1 cellular context compared by ENCODE assay signal in the genomic region with DNA sequence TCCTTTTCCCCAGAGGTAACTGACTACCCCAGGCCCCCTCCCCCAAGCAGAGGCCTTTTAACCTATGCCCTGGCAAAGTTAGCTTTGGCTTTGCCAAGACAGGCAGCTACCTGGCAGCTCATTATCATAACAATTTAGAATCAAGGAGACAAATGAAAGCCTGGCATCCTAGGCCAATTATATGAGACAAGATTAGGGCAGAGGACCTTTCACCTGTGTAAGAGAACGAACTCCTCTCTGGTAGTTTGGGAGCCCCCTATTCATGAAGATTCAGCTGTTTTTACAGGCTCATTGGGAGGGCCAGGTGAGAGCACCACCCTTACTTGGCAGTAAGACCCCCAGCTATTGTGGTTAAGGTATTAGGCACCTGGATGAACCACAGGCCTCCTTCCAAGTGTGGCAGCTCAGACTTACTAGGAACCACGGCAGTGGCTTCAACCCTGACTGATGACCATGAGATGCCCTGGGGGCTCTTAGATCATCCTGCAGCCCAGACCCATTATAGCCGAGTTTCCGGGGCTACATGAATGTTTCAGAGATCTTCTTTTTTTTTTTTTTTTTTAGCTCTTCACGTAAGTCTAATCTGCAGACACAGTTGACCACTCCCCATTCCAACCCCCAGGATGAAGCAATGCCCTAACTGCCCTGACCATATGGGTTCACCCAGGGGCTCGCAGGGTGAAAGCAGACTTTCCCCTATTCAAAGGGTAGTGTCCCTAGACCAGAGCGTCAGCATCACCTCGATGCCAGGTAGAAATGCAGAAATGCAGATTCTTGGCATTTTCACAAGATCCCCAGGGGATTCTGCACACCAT.
TF ChIP-seq lines count a peak whose summit lies in the region.

No MANE protein-coding gene starts in this region.

TF ChIP-seq in GM12878, 131 proteins besides CTCF, POLR2A, EP300 and RAD21:
- TF ChIP-seq, protein P1, sequence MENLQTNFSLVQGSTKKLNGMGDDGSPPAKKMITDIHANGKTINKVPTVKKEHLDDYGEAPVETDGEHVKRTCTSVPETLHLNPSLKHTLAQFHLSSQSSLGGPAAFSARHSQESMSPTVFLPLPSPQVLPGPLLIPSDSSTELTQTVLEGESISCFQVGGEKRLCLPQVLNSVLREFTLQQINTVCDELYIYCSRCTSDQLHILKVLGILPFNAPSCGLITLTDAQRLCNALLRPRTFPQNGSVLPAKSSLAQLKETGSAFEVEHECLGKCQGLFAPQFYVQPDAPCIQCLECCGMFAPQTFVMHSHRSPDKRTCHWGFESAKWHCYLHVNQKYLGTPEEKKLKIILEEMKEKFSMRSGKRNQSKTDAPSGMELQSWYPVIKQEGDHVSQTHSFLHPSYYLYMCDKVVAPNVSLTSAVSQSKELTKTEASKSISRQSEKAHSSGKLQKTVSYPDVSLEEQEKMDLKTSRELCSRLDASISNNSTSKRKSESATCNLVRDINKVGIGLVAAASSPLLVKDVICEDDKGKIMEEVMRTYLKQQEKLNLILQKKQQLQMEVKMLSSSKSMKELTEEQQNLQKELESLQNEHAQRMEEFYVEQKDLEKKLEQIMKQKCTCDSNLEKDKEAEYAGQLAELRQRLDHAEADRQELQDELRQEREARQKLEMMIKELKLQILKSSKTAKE (IDR thresholded peaks at IDR 0.05; ENCODE audit: low read depth, poor library complexity, severe bottlenecking) = no peak
- TF ChIP-seq ESRRA (IDR thresholded peaks at IDR 0.05; ENCODE audit: low read length) (no peak), TCF7 (IDR thresholded peaks at IDR 0.05; ENCODE audit: borderline replicate concordance) (no peak), MYB (IDR thresholded peaks at IDR 0.05; ENCODE audit: borderline replicate concordance, low read depth, low read length) (no peak), ZNF24 (IDR thresholded peaks at IDR 0.05) (no peak), STAT3 (IDR thresholded peaks at IDR 0.05; ENCODE audit: low read depth, low read length) (no peak), ATF3 (IDR thresholded peaks at IDR 0.05; ENCODE audit: borderline replicate concordance, extremely low read depth, low read depth, low read length) (no peak), RELB (IDR thresholded peaks at IDR 0.05; ENCODE audit: low read depth) (no peak), MEF2B (IDR thresholded peaks at IDR 0.05; ENCODE audit: partially characterized antibody, poor library complexity, severe bottlenecking) (no peak), ASH2L (IDR thresholded peaks at IDR 0.05; ENCODE audit: borderline replicate concordance, low read depth) (no peak), BMI1 (IDR thresholded peaks at IDR 0.05; ENCODE audit: borderline replicate concordance) (no peak), BCLAF1 (IDR thresholded peaks at IDR 0.05) (no peak), SMAD1 (IDR thresholded peaks at IDR 0.05; ENCODE audit: low read depth, partially characterized antibody) (no peak), ZBTB11 (CRISPR knock-in tag; IDR thresholded peaks at IDR 0.05) (no peak), SMC3 (IDR thresholded peaks at IDR 0.05; ENCODE audit: borderline replicate concordance, low read length) (no peak), HCFC1 (IDR thresholded peaks at IDR 0.05; ENCODE audit: low read length) (no peak)
- TF ChIP-seq, protein P2, sequence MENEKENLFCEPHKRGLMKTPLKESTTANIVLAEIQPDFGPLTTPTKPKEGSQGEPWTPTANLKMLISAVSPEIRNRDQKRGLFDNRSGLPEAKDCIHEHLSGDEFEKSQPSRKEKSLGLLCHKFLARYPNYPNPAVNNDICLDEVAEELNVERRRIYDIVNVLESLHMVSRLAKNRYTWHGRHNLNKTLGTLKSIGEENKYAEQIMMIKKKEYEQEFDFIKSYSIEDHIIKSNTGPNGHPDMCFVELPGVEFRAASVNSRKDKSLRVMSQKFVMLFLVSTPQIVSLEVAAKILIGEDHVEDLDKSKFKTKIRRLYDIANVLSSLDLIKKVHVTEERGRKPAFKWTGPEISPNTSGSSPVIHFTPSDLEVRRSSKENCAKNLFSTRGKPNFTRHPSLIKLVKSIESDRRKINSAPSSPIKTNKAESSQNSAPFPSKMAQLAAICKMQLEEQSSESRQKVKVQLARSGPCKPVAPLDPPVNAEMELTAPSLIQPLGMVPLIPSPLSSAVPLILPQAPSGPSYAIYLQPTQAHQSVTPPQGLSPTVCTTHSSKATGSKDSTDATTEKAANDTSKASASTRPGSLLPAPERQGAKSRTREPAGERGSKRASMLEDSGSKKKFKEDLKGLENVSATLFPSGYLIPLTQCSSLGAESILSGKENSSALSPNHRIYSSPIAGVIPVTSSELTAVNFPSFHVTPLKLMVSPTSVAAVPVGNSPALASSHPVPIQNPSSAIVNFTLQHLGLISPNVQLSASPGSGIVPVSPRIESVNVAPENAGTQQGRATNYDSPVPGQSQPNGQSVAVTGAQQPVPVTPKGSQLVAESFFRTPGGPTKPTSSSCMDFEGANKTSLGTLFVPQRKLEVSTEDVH (IDR thresholded peaks at IDR 0.05; ENCODE audit: low read depth, partially characterized antibody) = no peak
